35 cellular contexts compared by ENCODE assay signal in the genomic region with DNA sequence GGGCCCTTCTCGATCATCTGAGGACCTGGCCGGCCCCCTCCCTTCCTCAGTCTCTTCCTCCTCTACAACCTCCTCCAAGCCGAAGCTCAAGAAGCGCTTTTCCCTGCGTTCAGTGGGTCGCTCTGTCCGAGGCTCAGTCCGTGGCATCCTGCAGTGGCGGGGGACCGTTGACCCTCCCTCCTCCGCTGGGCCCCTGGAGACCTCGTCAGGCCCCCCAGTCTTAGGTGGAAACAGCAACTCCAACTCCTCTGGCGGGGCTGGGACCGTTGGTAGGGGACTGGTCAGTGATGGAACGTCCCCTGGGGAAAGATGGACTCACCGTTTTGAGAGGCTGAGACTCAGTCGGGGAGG. TPM values are rescaled to one million over a fixed set of nuclear protein-coding genes. Genes with fewer than 3 reads are reported as not detected.
DNase-seq lines count a peak whose midpoint lies in the region; ATAC-seq and TF ChIP-seq lines count a peak whose summit lies in the region.
"Had no signal": no experiment of that assay in that cellular context is flagged by ENCODE, and none has a peak within 500 bp of the region (broad histone marks: within the 10 kb centered on the region; RNA-seq: fewer than 3 reads in every experiment).

No MANE protein-coding gene starts in this region.

- 0 out of 2 replicates have a peak overlapping the region, but pooled peaks have one; percentile 1 for H3K9ac ChIP-seq in DND-41 (ENCODE audit: low read depth, low read length)

- no peak for DNase-seq in T-helper 2 cell treated with Interferon-gamma antibody and Interleukin-4, amounts not matched to agents 5 μg/mL and 100 μg/mL, for 36 hours (ENCODE audit: low spot score)
- DNase-seq in T-helper 2 cell (no peak), DND-41 (no peak), osteoblast (ENCODE audit: insufficient read length, low spot score, missing footprints) (peak; percentile 1), T-helper 9 cell (no peak), dedifferentiated amniotic fluid mesenchymal stem cell (ENCODE audit: extremely low spot score) (no peak)
- DNase-seq: activated CD4-positive, alpha-beta T cell treated with anti-CD3 and anti-CD28 coated beads for 36 hours; activated naive CD4-positive, alpha-beta T cell; C1 segment of cervical spinal cord; Caco-2; DMS79 treated with DMSO at 0.1 percent for 48 hours; GF-D8; HCEC 1CT; hippocampal formation; Kasumi-1; mammary epithelial cell; MV-4-11; NCI-H1436; NCI-H2081 treated with DMSO at 0.1 percent for 48 hours; NCI-H226; NCI-H526 treated with DMSO at 0.1 percent for 48 hours; NK-92 treated with Interleukin-12 subunit alpha and Interleukin-12 subunit beta, amount 100 ng/mL, for 24 hours; PC-9; Right ventricle myocardium superior; stimulated activated CD4-positive, alpha-beta T cell treated with anti-CD3 and anti-CD28 coated beads, Interleukin-12 subunit alpha, Interleukin-12 subunit beta, amount 100 ng/mL, for 4 hours; stimulated activated CD4-positive, alpha-beta T cell treated with anti-CD3 and anti-CD28 coated beads, Interleukin-4, amount 100 ng/mL, for 1 hour; transverse colon had no signal

- no peaks in the 10 kb centered on the region for H3K27me3 ChIP-seq in DND-41 (ENCODE audit: insufficient read depth, low read length, poor library complexity)
- H3K27me3 ChIP-seq in osteoblast (ENCODE audit: insufficient read depth, low read length), result no peaks in the 10 kb centered on the region
- H3K27me3 ChIP-seq: gastroesophageal sphincter, neutrophil, transverse colon had no signal

- no peak overlapping the region for H3K27ac Mint-ChIP-seq in T-helper 2 cell treated with Interferon-gamma antibody and Interleukin-4, amounts not matched to agents 5 μg/mL and 100 μg/mL, for 36 hours
- H3K27ac Mint-ChIP-seq in brain, result no peak overlapping the region
- H3K27ac Mint-ChIP-seq: activated CD4-positive, alpha-beta T cell treated with anti-CD3 and anti-CD28 coated beads for 36 hours had no signal

- H3K4me1 ChIP-seq in DND-41 (ENCODE audit: insufficient read depth, low read length) (peaks cover 28% of the 10 kb centered on the region), osteoblast (ENCODE audit: insufficient read depth, low read length) (peaks cover 16% of the 10 kb centered on the region)

- H3K9me3 Mint-ChIP-seq in T-helper 2 cell treated with Interferon-gamma antibody and Interleukin-4, amounts not matched to agents 5 μg/mL and 100 μg/mL, for 36 hours, result no peaks in the 10 kb centered on the region
- H3K9me3 Mint-ChIP-seq in brain, result no peaks in the 10 kb centered on the region
- H3K9me3 Mint-ChIP-seq: T-helper 1 cell treated with Interleukin-12 subunit alpha and Interleukin-12 subunit beta and Interleukin-4 antibody, amounts not matched to agents 30 μg/mL and 1 μg/mL, for 36 hours had no signal

- H3K79me2 ChIP-seq in DND-41 (ENCODE audit: insufficient read depth, low read length), result peaks cover 59% of the 10 kb centered on the region
- peaks cover 50% of the 10 kb centered on the region for H3K79me2 ChIP-seq in osteoblast (ENCODE audit: insufficient read depth, low read length)

- H3K4me3 ChIP-seq in DND-41 (ENCODE audit: low read depth in 1 of 2, low read length in 2 of 2) (no peak overlapping the region), osteoblast (ENCODE audit: insufficient read depth, low read length) (no peak overlapping the region)
- H3K4me3 ChIP-seq: gastroesophageal sphincter, PC-9, transverse colon had no signal

- TF ChIP-seq CTCF in DND-41 (IDR thresholded peaks at IDR 0.05; ENCODE audit: borderline replicate concordance, extremely low read depth, low read length, poor library complexity, severe bottlenecking) (no peak), brain (conservative IDR thresholded peaks at IDR 0.05) (no peak), osteoblast (IDR thresholded peaks at IDR 0.05; ENCODE audit: extremely low read depth, low read depth, low read length) (no peak)

- H3K4me2 ChIP-seq in DND-41 (ENCODE audit: insufficient read depth, low read length) (no peak overlapping the region), osteoblast (ENCODE audit: insufficient read depth, low read length) (no peak overlapping the region)
- H3K4me2 ChIP-seq: PC-9 had no signal

- H2AFZ ChIP-seq in DND-41 (ENCODE audit: low read depth, low read length), result no peak overlapping the region
- H2AFZ ChIP-seq in osteoblast (ENCODE audit: low read length), result no peak overlapping the region
- H2AFZ ChIP-seq: PC-9 had no signal

- no peaks in the 10 kb centered on the region for H3K27me3 Mint-ChIP-seq in T-helper 2 cell treated with Interferon-gamma antibody and Interleukin-4, amounts not matched to agents 5 μg/mL and 100 μg/mL, for 36 hours (ENCODE audit: low read depth)
- H3K27me3 Mint-ChIP-seq in brain, result peaks cover 14% of the 10 kb centered on the region
- H3K27me3 Mint-ChIP-seq: activated CD4-positive, alpha-beta T cell treated with anti-CD3 and anti-CD28 coated beads for 36 hours had no signal

- ATAC-seq in DND-41 (ENCODE audit: insufficient read depth, low read depth) (no peak), HG02885 (IDR thresholded peaks at IDR 0.05; ENCODE audit: poor library complexity, unreplicated experiment) (no peak)
- ATAC-seq: activated CD4-positive, alpha-beta T cell treated with anti-CD3 and anti-CD28 coated beads for 36 hours; gastroesophageal sphincter; sciatic nerve; SK-N-SH treated with all-trans-retinoic acid at 6 μM for 48 hours had no signal

- peaks cover 11% of the 10 kb centered on the region; the same call in 1 of the 2 replicates for H4K20me1 ChIP-seq in DND-41 (ENCODE audit: insufficient read depth, low read length)
- H4K20me1 ChIP-seq in osteoblast (ENCODE audit: insufficient read depth, low read length), result peaks cover 22% of the 10 kb centered on the region

- peak overlapping the region; percentile 32 for H3K4me3 Mint-ChIP-seq in T-helper 2 cell treated with Interferon-gamma antibody and Interleukin-4, amounts not matched to agents 5 μg/mL and 100 μg/mL, for 36 hours
- peak overlapping the region in 4 of 5 experiments; percentile 33 to 42 (median 34) for H3K4me3 Mint-ChIP-seq in brain
- H3K4me3 Mint-ChIP-seq: activated CD4-positive, alpha-beta T cell treated with anti-CD3 and anti-CD28 coated beads for 36 hours; T-helper 1 cell treated with Interleukin-12 subunit alpha and Interleukin-12 subunit beta and Interleukin-4 antibody, amounts not matched to agents 30 μg/mL and 1 μg/mL, for 36 hours had no signal

- peaks cover 21% of the 10 kb centered on the region for H3K36me3 Mint-ChIP-seq in T-helper 2 cell treated with Interferon-gamma antibody and Interleukin-4, amounts not matched to agents 5 μg/mL and 100 μg/mL, for 36 hours (ENCODE audit: low read depth)
- peaks cover 30% of the 10 kb centered on the region for H3K36me3 Mint-ChIP-seq in brain

- peaks cover 21% of the 10 kb centered on the region for H3K4me1 Mint-ChIP-seq in T-helper 2 cell treated with Interferon-gamma antibody and Interleukin-4, amounts not matched to agents 5 μg/mL and 100 μg/mL, for 36 hours (ENCODE audit: low read depth)
- H3K4me1 Mint-ChIP-seq in brain, result peaks cover 33% of the 10 kb centered on the region

- H3K9me3 ChIP-seq in DND-41 (ENCODE audit: insufficient read depth, low read length, severe bottlenecking), result no peaks in the 10 kb centered on the region
- H3K9me3 ChIP-seq in osteoblast (ENCODE audit: low read depth, low read length), result no peaks in the 10 kb centered on the region
- H3K9me3 ChIP-seq: Caco-2, gastroesophageal sphincter, neutrophil, transverse colon had no signal

- H3K36me3 ChIP-seq in DND-41 (ENCODE audit: insufficient read depth, low read length), result peaks cover 52% of the 10 kb centered on the region
- peaks cover 40% of the 10 kb centered on the region for H3K36me3 ChIP-seq in osteoblast (ENCODE audit: insufficient read depth, low read length)

- H3K27ac ChIP-seq in DND-41 (ENCODE audit: low read length) (no peak overlapping the region), osteoblast (ENCODE audit: low read depth, low read length) (no peak overlapping the region)
- H3K27ac ChIP-seq: 22Rv1, gastroesophageal sphincter, neutrophil, PC-9, transverse colon had no signal

RNA-seq across cellular contexts. Expression of a gene that starts 2.8 kb away (rescaled TPM):
- polyA plus RNA-seq in brain (ENCODE audit: insufficient read depth, low read depth, low replicate concordance), result 55.0 TPM
- 14.8 and 17.1 TPM in 2 replicates for total RNA-seq in osteoblast

RNA-seq across cellular contexts. Expression of a gene that starts 11.9 kb away (rescaled TPM):
- polyA plus RNA-seq in brain (ENCODE audit: insufficient read depth, low read depth, low replicate concordance), result 0.51 TPM
- 0.29 and 0.36 TPM in 2 replicates for total RNA-seq in osteoblast
- total RNA-seq: Right ventricle myocardium superior had no signal

RNA-seq across cellular contexts. Expression of a gene that starts 20.3 kb away (rescaled TPM):
- polyA plus RNA-seq in brain (ENCODE audit: insufficient read depth, low read depth, low replicate concordance), result 286 TPM
- 89.9 and 101 TPM in 2 replicates for total RNA-seq in osteoblast

RNA-seq across cellular contexts. Expression of a gene that starts 43.6 kb away (rescaled TPM):
- 225 TPM for polyA plus RNA-seq in brain (ENCODE audit: insufficient read depth, low read depth, low replicate concordance)
- 54.5 and 62.6 TPM in 2 replicates for total RNA-seq in osteoblast

RNA-seq across cellular contexts. Expression of a gene that starts 58.6 kb away (rescaled TPM):
- 13.2 TPM for polyA plus RNA-seq in brain (ENCODE audit: insufficient read depth, low read depth, low replicate concordance)
- total RNA-seq in osteoblast, result 27.4 and 31.5 TPM in 2 replicates
